Comparison of ENCODE assay signal across 23 cellular contexts in genomic region chr6:33779305-33779704, GRCh38. TPM values are rescaled to one million over a fixed set of nuclear protein-coding genes. Genes with fewer than 3 reads are reported as not detected.
DNase-seq lines count a peak whose midpoint lies in the region; ATAC-seq and TF ChIP-seq lines count a peak whose summit lies in the region.
"Had no signal": no experiment of that assay in that cellular context is flagged by ENCODE, and none has a peak within 500 bp of the region (broad histone marks: within the 10 kb centered on the region; RNA-seq: fewer than 3 reads in every experiment).

No MANE protein-coding gene starts in this region.

- TF ChIP-seq POLR2A in lower leg skin (IDR thresholded peaks at IDR 0.05), result no peak

- peaks cover 4% of the 10 kb centered on the region for H3K27me3 Mint-ChIP-seq in nephron progenitor cell (ENCODE audit: low read depth, poor library complexity)
- H3K27me3 Mint-ChIP-seq in HFFc6 (ENCODE audit: insufficient read depth), result peaks cover 2% of the 10 kb centered on the region; the same call in 1 of the 2 replicates
- no peaks in the 10 kb centered on the region for H3K27me3 Mint-ChIP-seq in T-helper 2 cell treated with Interferon-gamma antibody and Interleukin-4, amounts not matched to agents 5 μg/mL and 100 μg/mL, for 36 hours (ENCODE audit: low read depth)
- H3K27me3 Mint-ChIP-seq: activated naive CD8-positive, alpha-beta T cell treated with anti-CD3 and anti-CD28 coated beads, Interleukin-2, amount 10 ng/mL, durations not matched to agents 7 days and 5 days; T-helper 17 cell had no signal

- 85 to 90% methylated on average over 6 of the region's 6 CpGs for WGBS in lower leg skin, 2 donors

- peak; percentile 6 for TF ChIP-seq CTCF in GM12873 (IDR thresholded peaks at IDR 0.05; ENCODE audit: insufficient read depth, low read depth, low read length, missing control alignments)
- peak; percentile 37 for TF ChIP-seq CTCF in choroid plexus epithelial cell (conservative IDR thresholded peaks at IDR 0.05; ENCODE audit: low read depth, low read length)
- TF ChIP-seq CTCF in nephron progenitor cell (IDR thresholded peaks at IDR 0.05), result peak; percentile 32
- no peak for TF ChIP-seq CTCF in HFFc6 (IDR thresholded peaks at IDR 0.05)
- TF ChIP-seq CTCF in lower leg skin (IDR thresholded peaks at IDR 0.05), result no peak

- no peak overlapping the region for H3K4me3 Mint-ChIP-seq in nephron progenitor cell
- H3K4me3 Mint-ChIP-seq in HFFc6, result no peak overlapping the region
- H3K4me3 Mint-ChIP-seq in T-helper 2 cell treated with Interferon-gamma antibody and Interleukin-4, amounts not matched to agents 5 μg/mL and 100 μg/mL, for 36 hours, result no peak overlapping the region
- H3K4me3 Mint-ChIP-seq: activated naive CD8-positive, alpha-beta T cell treated with anti-CD3 and anti-CD28 coated beads, Interleukin-2, amount 10 ng/mL, durations not matched to agents 7 days and 5 days; activated T-helper 1 cell treated with anti-CD3 and anti-CD28 coated beads, Interleukin-12 subunit alpha, Interleukin-12 subunit beta, Interleukin-2, Interleukin-4 antibody, amounts not matched to agents 30 ng/mL and 10 ng/mL and 1 ng/mL, durations not matched to agents 14 hours and 24 hours and 36 hours; T-helper 17 cell had no signal

- peaks cover 76% of the 10 kb centered on the region for H3K36me3 Mint-ChIP-seq in nephron progenitor cell (ENCODE audit: low read depth)
- H3K36me3 Mint-ChIP-seq in HFFc6 (ENCODE audit: low read depth), result peaks cover 70% of the 10 kb centered on the region
- H3K36me3 Mint-ChIP-seq in T-helper 2 cell treated with Interferon-gamma antibody and Interleukin-4, amounts not matched to agents 5 μg/mL and 100 μg/mL, for 36 hours (ENCODE audit: low read depth), result peaks cover 77% of the 10 kb centered on the region

- peak; percentile 19 for DNase-seq in NCI-H1694 treated with DMSO at 0.1 percent for 48 hours (lab: John Stamatoyannopoulos, UW)
- no peak for DNase-seq in choroid plexus epithelial cell (ENCODE audit: low read depth)
- no peak for DNase-seq in nephron progenitor cell
- no peak for DNase-seq in HFFc6
- no peak for DNase-seq in T-helper 2 cell treated with Interferon-gamma antibody and Interleukin-4, amounts not matched to agents 5 μg/mL and 100 μg/mL, for 36 hours (ENCODE audit: low spot score)
- no peak for DNase-seq in lower leg skin (ENCODE audit: low spot score in 2 of 2)
- DNase-seq: activated CD8-positive, alpha-beta memory T cell treated with anti-CD3 and anti-CD28 coated beads for 24 hours; activated naive CD8-positive, alpha-beta T cell treated with anti-CD3 and anti-CD28 coated beads, Interleukin-2, amount 10 ng/mL, durations not matched to agents 7 days and 5 days; Calu3; caudate nucleus; effector CD8-positive, alpha-beta T cell; left colon; NCI-H1436 treated with DMSO at 0.1 percent for 48 hours; NCI-H446 treated with DMSO at 0.1 percent for 48 hours; ovary; Right ventricle myocardium superior; T-helper 17 cell had no signal

- H3K4me3 ChIP-seq in choroid plexus epithelial cell (ENCODE audit: low read depth, low read length), result no peak overlapping the region
- H3K4me3 ChIP-seq in lower leg skin (ENCODE audit: low read depth, poor library complexity, severe bottlenecking), result no peak overlapping the region
- H3K4me3 ChIP-seq: ovary, skin epidermis, suprapubic skin had no signal

- no peak overlapping the region for H3K27ac Mint-ChIP-seq in nephron progenitor cell
- no peak overlapping the region for H3K27ac Mint-ChIP-seq in HFFc6
- H3K27ac Mint-ChIP-seq in T-helper 2 cell treated with Interferon-gamma antibody and Interleukin-4, amounts not matched to agents 5 μg/mL and 100 μg/mL, for 36 hours, result no peak overlapping the region
- H3K27ac Mint-ChIP-seq: activated naive CD8-positive, alpha-beta T cell treated with anti-CD3 and anti-CD28 coated beads, Interleukin-2, amount 10 ng/mL, durations not matched to agents 7 days and 5 days; activated T-helper 1 cell treated with anti-CD3 and anti-CD28 coated beads, Interleukin-12 subunit alpha, Interleukin-12 subunit beta, Interleukin-2, Interleukin-4 antibody, amounts not matched to agents 30 ng/mL and 10 ng/mL and 1 ng/mL, durations not matched to agents 14 hours and 24 hours and 36 hours; T-helper 17 cell had no signal

- H3K4me1 Mint-ChIP-seq in nephron progenitor cell (peaks cover 49% of the 10 kb centered on the region), HFFc6 (ENCODE audit: low read depth) (peaks cover 45% of the 10 kb centered on the region)
- peaks cover 4% of the 10 kb centered on the region for H3K4me1 Mint-ChIP-seq in T-helper 2 cell treated with Interferon-gamma antibody and Interleukin-4, amounts not matched to agents 5 μg/mL and 100 μg/mL, for 36 hours (ENCODE audit: low read depth)

- ATAC-seq in HG03521 (IDR thresholded peaks at IDR 0.05; ENCODE audit: unreplicated experiment), result no peak
- ATAC-seq: left colon, T-helper 17 cell had no signal

- no peaks in the 10 kb centered on the region for H3K9me3 Mint-ChIP-seq in nephron progenitor cell
- H3K9me3 Mint-ChIP-seq in HFFc6, result no peaks in the 10 kb centered on the region
- no peaks in the 10 kb centered on the region for H3K9me3 Mint-ChIP-seq in T-helper 2 cell treated with Interferon-gamma antibody and Interleukin-4, amounts not matched to agents 5 μg/mL and 100 μg/mL, for 36 hours
- H3K9me3 Mint-ChIP-seq: activated naive CD8-positive, alpha-beta T cell treated with anti-CD3 and anti-CD28 coated beads, Interleukin-2, amount 10 ng/mL, durations not matched to agents 7 days and 5 days; activated T-helper 1 cell treated with anti-CD3 and anti-CD28 coated beads, Interleukin-12 subunit alpha, Interleukin-12 subunit beta, Interleukin-2, Interleukin-4 antibody, amounts not matched to agents 30 ng/mL and 10 ng/mL and 1 ng/mL, durations not matched to agents 14 hours and 24 hours and 36 hours had no signal

- intact Hi-C loops in lower leg skin (cut with DNase I; ENCODE audit: low total_unique reads), result loop anchor here (10.0 kb wide), 1 partner anchor 375 kb away; no protein-coding TSS in a partner anchor

RNA-seq across cellular contexts. Expression of gene LEMD2, which starts 9.6 kb away (rescaled TPM):
- 10 to 100 TPM; 42.4 to 46.7 (median 44.9) TPM for total RNA-seq in HFFc6 (2021; fragmentation: NEBNext Ultra II Directional; extraction: Animal tissue kit (Norgen Biotek cat#: 25700))
- total RNA-seq in lower leg skin, result 10 to 100 TPM; 57.5 to 93.6 (median 68.1) TPM

RNA-seq across cellular contexts. Expression of gene MLN, which starts 24.5 kb away (rescaled TPM):
- total RNA-seq in HFFc6 (2021; fragmentation: NEBNext Ultra II Directional; extraction: Animal tissue kit (Norgen Biotek cat#: 25700)), result not detected
- total RNA-seq in lower leg skin, result not detected
- total RNA-seq: activated naive CD8-positive, alpha-beta T cell treated with anti-CD3 and anti-CD28 coated beads, Interleukin-2, amount 10 ng/mL, durations not matched to agents 7 days and 5 days; activated T-helper 1 cell treated with anti-CD3 and anti-CD28 coated beads, Interleukin-12 subunit alpha, Interleukin-12 subunit beta, Interleukin-2, Interleukin-4 antibody, amounts not matched to agents 30 ng/mL and 10 ng/mL and 1 ng/mL, durations not matched to agents 14 hours and 24 hours and 36 hours; Calu3; left colon; mononuclear cell; ovary; Right ventricle myocardium superior; suprapubic skin; T-helper 17 cell had no signal

RNA-seq across cellular contexts. Expression of gene IP6K3, which starts 32.6 kb away (rescaled TPM):
- total RNA-seq in HFFc6 (2021; fragmentation: NEBNext Ultra II Directional; extraction: Animal tissue kit (Norgen Biotek cat#: 25700)), result under 1 TPM in 4 of 6 experiments, not detected in 2; 0.25 to 0.83 (median 0.50) TPM
- under 1 TPM in 1 of 4 donors, not detected in 3; 0.45 TPM for total RNA-seq in lower leg skin
- total RNA-seq: activated naive CD8-positive, alpha-beta T cell treated with anti-CD3 and anti-CD28 coated beads, Interleukin-2, amount 10 ng/mL, durations not matched to agents 7 days and 5 days; activated T-helper 1 cell treated with anti-CD3 and anti-CD28 coated beads, Interleukin-12 subunit alpha, Interleukin-12 subunit beta, Interleukin-2, Interleukin-4 antibody, amounts not matched to agents 30 ng/mL and 10 ng/mL and 1 ng/mL, durations not matched to agents 14 hours and 24 hours and 36 hours; Calu3; mononuclear cell; T-helper 17 cell had no signal

Comparison
In these comparisons a context has a peak if more than half of its experiments do, and no peak if none do; other contexts are left out.
1. CTCF ChIP-seq: peak in GM12873 (single experiment), choroid plexus epithelial cell (single experiment) and nephron progenitor cell (single experiment); none in HFFc6 (single experiment) and lower leg skin (0 of 3).